In genomic region chr1:109931189-109931672, GRCh38 we compare ENCODE assay signal across 1 cellular context.
A peak's percentile ranks its signal among the peaks of the same experiment; 100 is the strongest.
TF ChIP-seq lines count a peak whose summit lies in the region.

No MANE protein-coding gene starts in this region.

TF ChIP-seq in K562, 482 proteins besides CTCF, POLR2A, EP300 and RAD21 (continued from another document):
- 0 out of 2 replicates have a peak, but pooled peaks have one; percentile 25 for TF ChIP-seq SMAD3 (CRISPR knock-in tag; conservative IDR thresholded peaks at IDR 0.05)
- 0 out of 2 replicates have a peak, but pooled peaks have one; percentile 30 for TF ChIP-seq BHLHE40 (IDR thresholded peaks at IDR 0.05; ENCODE audit: low read length)
- TF ChIP-seq ZBTB17 (CRISPR knock-in tag; IDR thresholded peaks at IDR 0.05) = peak; percentile 52; the same call in 1 of the 2 replicates
- TF ChIP-seq SUPT5H (IDR thresholded peaks at IDR 0.05) = peak; percentile 39; the same call in 1 of the 2 replicates
- TF ChIP-seq, protein P1, sequence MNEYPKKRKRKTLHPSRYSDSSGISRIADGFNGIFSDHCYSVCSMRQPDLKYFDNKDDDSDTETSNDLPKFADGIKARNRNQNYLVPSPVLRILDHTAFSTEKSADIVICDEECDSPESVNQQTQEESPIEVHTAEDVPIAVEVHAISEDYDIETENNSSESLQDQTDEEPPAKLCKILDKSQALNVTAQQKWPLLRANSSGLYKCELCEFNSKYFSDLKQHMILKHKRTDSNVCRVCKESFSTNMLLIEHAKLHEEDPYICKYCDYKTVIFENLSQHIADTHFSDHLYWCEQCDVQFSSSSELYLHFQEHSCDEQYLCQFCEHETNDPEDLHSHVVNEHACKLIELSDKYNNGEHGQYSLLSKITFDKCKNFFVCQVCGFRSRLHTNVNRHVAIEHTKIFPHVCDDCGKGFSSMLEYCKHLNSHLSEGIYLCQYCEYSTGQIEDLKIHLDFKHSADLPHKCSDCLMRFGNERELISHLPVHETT (CRISPR knock-in tag; conservative IDR thresholded peaks at IDR 0.05 in 1 of 2, IDR thresholded peaks at IDR 0.05 in 1 of 2) = peak in 1 of 2 experiments; percentile 50; a peak in 2 of 4 replicates
- TF ChIP-seq ZNF644 (tag; IDR thresholded peaks at IDR 0.05; ENCODE audit: low read depth) = 0 out of 2 replicates have a peak, but pooled peaks have one; percentile 77
- TF ChIP-seq ATF7 (IDR thresholded peaks at IDR 0.05) = peak; percentile 31; the same call in 1 of the 2 replicates
- TF ChIP-seq, protein P2, sequence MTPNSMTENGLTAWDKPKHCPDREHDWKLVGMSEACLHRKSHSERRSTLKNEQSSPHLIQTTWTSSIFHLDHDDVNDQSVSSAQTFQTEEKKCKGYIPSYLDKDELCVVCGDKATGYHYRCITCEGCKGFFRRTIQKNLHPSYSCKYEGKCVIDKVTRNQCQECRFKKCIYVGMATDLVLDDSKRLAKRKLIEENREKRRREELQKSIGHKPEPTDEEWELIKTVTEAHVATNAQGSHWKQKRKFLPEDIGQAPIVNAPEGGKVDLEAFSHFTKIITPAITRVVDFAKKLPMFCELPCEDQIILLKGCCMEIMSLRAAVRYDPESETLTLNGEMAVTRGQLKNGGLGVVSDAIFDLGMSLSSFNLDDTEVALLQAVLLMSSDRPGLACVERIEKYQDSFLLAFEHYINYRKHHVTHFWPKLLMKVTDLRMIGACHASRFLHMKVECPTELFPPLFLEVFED (CRISPR knock-in tag; conservative IDR thresholded peaks at IDR 0.05) = 0 out of 2 replicates have a peak, but pooled peaks have one; percentile 78
- no peak for TF ChIP-seq KAT8 (IDR thresholded peaks at IDR 0.05; ENCODE audit: low read depth)
- TF ChIP-seq ZBTB9 (CRISPR knock-in tag; IDR thresholded peaks at IDR 0.05) = 0 out of 2 replicates have a peak, but pooled peaks have one; percentile 54
- TF ChIP-seq REST (CRISPR knock-in tag; IDR thresholded peaks at IDR 0.05; ENCODE audit: low read depth) = 0 out of 2 replicates have a peak, but pooled peaks have one; percentile 57
- TF ChIP-seq CHD1 (IDR thresholded peaks at IDR 0.05; ENCODE audit: low read length) = no peak
- TF ChIP-seq POLR2G (IDR thresholded peaks at IDR 0.05; ENCODE audit: low read depth, low read length) = peak; percentile 60
- peak; percentile 84 for TF ChIP-seq ELF4 (CRISPR knock-in tag; IDR thresholded peaks at IDR 0.05)
